Comparison of ENCODE assay signal across 33 cellular contexts in genomic region chr2:159015823-159016222, GRCh38. TPM values are rescaled to one million over a fixed set of nuclear protein-coding genes. Genes with fewer than 3 reads are reported as not detected.
"Had no signal": no experiment of that assay in that cellular context is flagged by ENCODE, and none has a peak within 500 bp of the region (broad histone marks: within the 10 kb centered on the region; RNA-seq: fewer than 3 reads in every experiment).

No MANE protein-coding gene starts in this region.

- ATAC-seq: activated CD8-positive, alpha-beta T cell treated with anti-CD3 and anti-CD28 coated beads for 36 hours; activated naive CD8-positive, alpha-beta T cell treated with anti-CD3 and anti-CD28 coated beads, Interleukin-2, amount 50 U/mL, for 24 hours; body of pancreas had no signal

- H3K27ac ChIP-seq: adrenal gland, body of pancreas, brain microvascular endothelial cell, breast epithelium, VCaP had no signal

- H3K27me3 Mint-ChIP-seq: activated B cell treated with CpG ODN at 0.5 μM for 24 hours; activated CD4-positive, alpha-beta memory T cell treated with anti-CD3 and anti-CD28 coated beads for 36 hours; activated CD4-positive, alpha-beta T cell treated with anti-CD3 and anti-CD28 coated beads, Interleukin-2, amount 10 ng/mL, durations not matched to agents 24 days and 14 days; activated CD8-positive, alpha-beta T cell treated with anti-CD3 and anti-CD28 coated beads for 36 hours; activated naive CD4-positive, alpha-beta T cell treated with anti-CD3 and anti-CD28 coated beads, Interleukin-2, amount 10 ng/mL, durations not matched to agents 7 days and 5 days had no signal

- H3K4me1 Mint-ChIP-seq: activated B cell treated with CpG ODN at 0.5 μM for 24 hours; activated CD4-positive, alpha-beta T cell treated with anti-CD3 and anti-CD28 coated beads, Interleukin-2, amount 10 ng/mL, durations not matched to agents 24 days and 14 days; activated naive CD4-positive, alpha-beta T cell treated with anti-CD3 and anti-CD28 coated beads, Interleukin-2, amount 10 ng/mL, durations not matched to agents 7 days and 5 days; activated naive CD4-positive, alpha-beta T cell treated with anti-CD3 and anti-CD28 coated beads, Interleukin-2, amount 50 U/mL, for 24 hours; activated naive CD8-positive, alpha-beta T cell treated with anti-CD3 and anti-CD28 coated beads, Interleukin-2, amount 10 ng/mL, durations not matched to agents 7 days and 5 days had no signal

- H3K27me3 ChIP-seq: adrenal gland, body of pancreas, brain microvascular endothelial cell, breast epithelium had no signal

- H3K36me3 Mint-ChIP-seq: activated naive CD4-positive, alpha-beta T cell treated with anti-CD3 and anti-CD28 coated beads, Interleukin-2, amount 10 ng/mL, durations not matched to agents 7 days and 5 days; activated naive CD4-positive, alpha-beta T cell treated with anti-CD3 and anti-CD28 coated beads, Interleukin-2, amount 50 U/mL, for 24 hours had no signal

- H3K4me3 Mint-ChIP-seq: activated B cell treated with CpG ODN at 0.5 μM for 24 hours; activated CD4-positive, alpha-beta memory T cell treated with anti-CD3 and anti-CD28 coated beads for 36 hours; activated CD4-positive, alpha-beta T cell treated with anti-CD3 and anti-CD28 coated beads, Interleukin-2, amount 10 ng/mL, durations not matched to agents 24 days and 14 days; activated CD8-positive, alpha-beta T cell treated with anti-CD3 and anti-CD28 coated beads for 36 hours; activated naive CD4-positive, alpha-beta T cell treated with anti-CD3 and anti-CD28 coated beads, Interleukin-2, amount 10 ng/mL, durations not matched to agents 7 days and 5 days; activated naive CD4-positive, alpha-beta T cell treated with anti-CD3 and anti-CD28 coated beads, Interleukin-2, amount 50 U/mL, for 24 hours; activated naive CD8-positive, alpha-beta T cell; activated naive CD8-positive, alpha-beta T cell treated with anti-CD3 and anti-CD28 coated beads, Interleukin-2, amount 10 ng/mL, durations not matched to agents 7 days and 5 days; activated naive CD8-positive, alpha-beta T cell treated with anti-CD3 and anti-CD28 coated beads, Interleukin-2, amount 50 U/mL, for 24 hours; T-helper 1 cell treated with Interleukin-12 subunit alpha and Interleukin-12 subunit beta and Interleukin-4 antibody, amounts not matched to agents 30 μg/mL and 1 μg/mL, for 36 hours; T-helper 2 cell treated with Interferon-gamma antibody and Interleukin-4, amounts not matched to agents 5 μg/mL and 100 μg/mL, for 36 hours had no signal

- H3K27ac Mint-ChIP-seq: activated B cell treated with CpG ODN at 0.5 μM for 24 hours; activated CD4-positive, alpha-beta memory T cell treated with anti-CD3 and anti-CD28 coated beads for 36 hours; activated CD4-positive, alpha-beta T cell treated with anti-CD3 and anti-CD28 coated beads, Interleukin-2, amount 10 ng/mL, durations not matched to agents 24 days and 14 days; activated CD8-positive, alpha-beta T cell treated with anti-CD3 and anti-CD28 coated beads for 36 hours; activated naive CD4-positive, alpha-beta T cell treated with anti-CD3 and anti-CD28 coated beads, Interleukin-2, amount 10 ng/mL, durations not matched to agents 7 days and 5 days; activated naive CD4-positive, alpha-beta T cell treated with anti-CD3 and anti-CD28 coated beads, Interleukin-2, amount 50 U/mL, for 24 hours; activated naive CD8-positive, alpha-beta T cell; activated naive CD8-positive, alpha-beta T cell treated with anti-CD3 and anti-CD28 coated beads, Interleukin-2, amount 10 ng/mL, durations not matched to agents 7 days and 5 days; activated naive CD8-positive, alpha-beta T cell treated with anti-CD3 and anti-CD28 coated beads, Interleukin-2, amount 50 U/mL, for 24 hours; activated T-helper 2 cell treated with anti-CD3 and anti-CD28 coated beads, Interferon-gamma antibody, Interleukin-2, Interleukin-4, amounts not matched to agents 10 μg/mL and 5 μg/mL and 100 μg/mL, durations not matched to agents 14 hours and 24 hours and 36 hours; T-helper 1 cell treated with Interleukin-12 subunit alpha and Interleukin-12 subunit beta and Interleukin-4 antibody, amounts not matched to agents 30 μg/mL and 1 μg/mL, for 36 hours; T-helper 2 cell treated with Interferon-gamma antibody and Interleukin-4, amounts not matched to agents 5 μg/mL and 100 μg/mL, for 36 hours had no signal

- H3K36me3 ChIP-seq: adrenal gland, breast epithelium had no signal

- DNase-seq: activated B cell treated with CpG ODN at 0.5 μM for 24 hours; activated CD4-positive, alpha-beta memory T cell treated with anti-CD3 and anti-CD28 coated beads for 36 hours; activated CD4-positive, alpha-beta T cell treated with anti-CD3 and anti-CD28 coated beads for 4 hours; activated CD4-positive, alpha-beta T cell treated with anti-CD3 and anti-CD28 coated beads, Interleukin-2, amount 10 ng/mL, durations not matched to agents 24 days and 14 days; activated CD4-positive, alpha-beta T cell treated with anti-CD3 and anti-CD28 coated beads, Interleukin-2, amount 50 U/mL, for 1 hour; activated CD4-positive, alpha-beta T cell treated with anti-CD3 and anti-CD28 coated beads, Interleukin-2, amount 50 U/mL, for 4 hours; activated CD4-positive, CD25-positive, alpha-beta regulatory T cell treated with anti-CD3 and anti-CD28 coated beads, Interleukin-2, amount 50 U/mL, for 72 hours; activated CD8-positive, alpha-beta memory T cell treated with anti-CD3 and anti-CD28 coated beads, Interleukin-2, amount 50 U/mL, for 4 hours; activated CD8-positive, alpha-beta T cell treated with anti-CD3 and anti-CD28 coated beads for 36 hours; activated effector memory CD4-positive, alpha-beta T cell treated with Interleukin-2 at 50 U/mL for 16 hours; activated gamma-delta T cell; activated naive CD4-positive, alpha-beta T cell treated with anti-CD3 and anti-CD28 coated beads, Interleukin-2, amount 10 ng/mL, durations not matched to agents 7 days and 5 days; activated naive CD4-positive, alpha-beta T cell treated with Interleukin-2 at 50 U/mL for 16 hours; activated naive CD8-positive, alpha-beta T cell treated with anti-CD3 and anti-CD28 coated beads, Interleukin-2, amount 10 ng/mL, durations not matched to agents 7 days and 5 days; activated naive CD8-positive, alpha-beta T cell treated with anti-CD3 and anti-CD28 coated beads, Interleukin-2, amount 50 U/mL, for 24 hours; activated T-cell treated with anti-CD3 and anti-CD28 coated beads for 4 hours; activated T-cell treated with anti-CD3 and anti-CD28 coated beads, Interleukin-2, amount 50 U/mL, for 1 hour; activated T-cell treated with anti-CD3 and anti-CD28 coated beads, Interleukin-2, amount 50 U/mL, for 48 hours; adrenal gland; amniotic stem cell; aorta; body of pancreas; brain microvascular endothelial cell; central memory CD4-positive, alpha-beta T cell; T-helper 2 cell; T-helper 9 cell had no signal

- H3K4me3 ChIP-seq: adrenal gland, body of pancreas, breast epithelium had no signal

- H3K4me1 ChIP-seq: body of pancreas, breast epithelium had no signal

RNA-seq across cellular contexts. Expression of gene TANC1, which starts 47.4 kb away (rescaled TPM):
- total RNA-seq: activated B cell treated with CpG ODN at 0.5 μM for 24 hours had no signal
